24 cellular contexts compared by ENCODE assay signal in the genomic region with DNA sequence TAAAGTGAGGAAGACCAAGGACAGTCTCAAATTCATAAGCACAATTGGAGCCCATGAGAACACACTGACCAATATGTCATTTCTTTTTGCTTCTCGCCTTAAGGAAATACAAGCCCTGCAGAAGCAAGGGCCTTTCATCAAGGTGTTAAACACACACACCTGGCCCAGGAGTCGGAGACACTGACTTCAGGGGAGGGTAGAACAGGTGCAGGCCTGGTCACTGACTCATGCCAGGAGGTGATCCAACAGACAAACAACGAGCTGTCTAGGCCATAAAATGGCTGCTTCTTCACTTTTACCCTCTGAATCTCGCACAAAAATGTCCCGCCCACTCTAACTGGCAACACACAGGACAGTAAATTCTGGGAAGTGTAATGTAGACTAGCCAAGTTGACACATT.
DNase-seq lines count a peak whose midpoint lies in the region; ATAC-seq, FAIRE-seq and TF ChIP-seq lines count a peak whose summit lies in the region.
"Had no signal": no experiment of that assay in that cellular context is flagged by ENCODE, and none has a peak within 500 bp of the region (broad histone marks: within the 10 kb centered on the region; RNA-seq: fewer than 3 reads in every experiment).

No MANE protein-coding gene starts in this region.

- CTCF ChIA-PET in mammary epithelial cell (lab: Charles Lee; ENCODE audit: low non-redundant PET) = interaction anchor here (0.6 kb wide), 1 partner anchor 65 kb away, joined by 4 read pairs; no protein-coding TSS in a partner anchor

- no peaks in the 10 kb centered on the region for H3K36me3 Mint-ChIP-seq in T-helper 2 cell treated with Interferon-gamma antibody and Interleukin-4, amounts not matched to agents 5 μg/mL and 100 μg/mL, for 36 hours (ENCODE audit: low read depth)

- no peaks in the 10 kb centered on the region for H3K79me2 ChIP-seq in mammary epithelial cell (ENCODE audit: insufficient read depth, low read length)

- H3K4me2 ChIP-seq in mammary epithelial cell (ENCODE audit: insufficient read depth, low read depth, low read length) = no peak overlapping the region
- H3K4me2 ChIP-seq: GM23338 had no signal

- peaks cover 2% of the 10 kb centered on the region for H3K27me3 Mint-ChIP-seq in T-helper 2 cell treated with Interferon-gamma antibody and Interleukin-4, amounts not matched to agents 5 μg/mL and 100 μg/mL, for 36 hours (ENCODE audit: low read depth)

- DNase-seq in DMS53 (lab: John Stamatoyannopoulos, UW) = peak; percentile 91
- no peak for DNase-seq in GM19239 (ENCODE audit: insufficient read length, low spot score)
- peak; percentile 11 for DNase-seq in mammary epithelial cell
- DNase-seq in foreskin keratinocyte = no peak
- no peak for DNase-seq in right lobe of liver
- no peak for DNase-seq in T-helper 2 cell treated with Interferon-gamma antibody and Interleukin-4, amounts not matched to agents 5 μg/mL and 100 μg/mL, for 36 hours (ENCODE audit: low spot score)
- DNase-seq: AML-193; HCEC 1CT; IMR-90; MG63; NCI-H1048; NCI-H1436 treated with DMSO at 0.1 percent for 48 hours; NCI-H2107; NCI-H226; NK-92 treated with Interleukin-12 subunit alpha and Interleukin-12 subunit beta, amount 100 ng/mL, for 24 hours; Right ventricle myocardium superior; SW 1271 had no signal

- no peak overlapping the region for H2AFZ ChIP-seq in mammary epithelial cell (ENCODE audit: low read depth, low read length)
- H2AFZ ChIP-seq: GM23338 had no signal

- ATAC-seq in foreskin keratinocyte (peak; percentile 61), right lobe of liver (no peak), HG03457 (IDR thresholded peaks at IDR 0.05; ENCODE audit: unreplicated experiment) (no peak)
- ATAC-seq: GM23338 had no signal

- H3K27me3 ChIP-seq in mammary epithelial cell (ENCODE audit: insufficient read depth, low read length) (no peaks in the 10 kb centered on the region), foreskin keratinocyte (no peaks in the 10 kb centered on the region), right lobe of liver (no peaks in the 10 kb centered on the region)
- H3K27me3 ChIP-seq: MG63 had no signal

- no peak for TF ChIP-seq POLR2A in right lobe of liver (IDR thresholded peaks at IDR 0.05)

- intact Hi-C loops in mammary epithelial cell (cut with micrococcal nuclease) (no loop called here), right lobe of liver (cut with DNase I) (no loop called here)

- in situ Hi-C loops in mammary epithelial cell (cut with MboI; ENCODE audit: low sequenced_read_pairs in 2 of 2) = no loop called here

- H3K27ac Mint-ChIP-seq in T-helper 2 cell treated with Interferon-gamma antibody and Interleukin-4, amounts not matched to agents 5 μg/mL and 100 μg/mL, for 36 hours = no peak overlapping the region
- H3K27ac Mint-ChIP-seq: GM23338 had no signal

- no peak overlapping the region for H3K4me3 Mint-ChIP-seq in T-helper 2 cell treated with Interferon-gamma antibody and Interleukin-4, amounts not matched to agents 5 μg/mL and 100 μg/mL, for 36 hours
- H3K4me3 Mint-ChIP-seq: GM23338 had no signal

- H3K9ac ChIP-seq in mammary epithelial cell (ENCODE audit: insufficient read depth, low read length) = no peak overlapping the region

- H3K27ac ChIP-seq in mammary epithelial cell (ENCODE audit: insufficient read depth, low read depth, low read length) (no peak overlapping the region), foreskin keratinocyte (no peak overlapping the region), right lobe of liver (no peak overlapping the region)
- H3K27ac ChIP-seq: C4-2B, HL-60 had no signal

- H3K9me3 ChIP-seq in mammary epithelial cell (replicated peaks; ENCODE audit: insufficient read depth, low read length) (no peaks in the 10 kb centered on the region), right lobe of liver (no peaks in the 10 kb centered on the region)
- H3K9me3 ChIP-seq: MG63 had no signal

- 50% methylated on average over 4 of the region's 5 CpGs for WGBS in mammary epithelial cell (ENCODE audit: low coverage, missing lambda C conversion rate)
- WGBS in right lobe of liver (ENCODE audit: insufficient coverage, low coverage, low lambda C conversion rate, missing lambda C conversion rate) = 95% methylated on average over 5 of the region's 5 CpGs

- FAIRE-seq in GM19239 (lab: Jason Lieb, UNC) = peak; percentile 8
- FAIRE-seq: G401.6, HTR-8/SVneo, RCC 7860 had no signal

- peaks cover 2% of the 10 kb centered on the region for H3K4me1 Mint-ChIP-seq in T-helper 2 cell treated with Interferon-gamma antibody and Interleukin-4, amounts not matched to agents 5 μg/mL and 100 μg/mL, for 36 hours (ENCODE audit: low read depth)
- H3K4me1 Mint-ChIP-seq: GM23338 had no signal

- H4K20me1 ChIP-seq in mammary epithelial cell (ENCODE audit: insufficient read depth, low read length) = no peaks in the 10 kb centered on the region

- no peaks in the 10 kb centered on the region for H3K9me3 Mint-ChIP-seq in T-helper 2 cell treated with Interferon-gamma antibody and Interleukin-4, amounts not matched to agents 5 μg/mL and 100 μg/mL, for 36 hours
- H3K9me3 Mint-ChIP-seq: GM23338 had no signal

- no peaks in the 10 kb centered on the region for H3K36me3 ChIP-seq in mammary epithelial cell (ENCODE audit: insufficient read depth, low read length)
- H3K36me3 ChIP-seq in right lobe of liver = no peaks in the 10 kb centered on the region
- H3K36me3 ChIP-seq: MG63 had no signal

- H3K4me1 ChIP-seq in mammary epithelial cell (ENCODE audit: insufficient read depth, low read length) (no peaks in the 10 kb centered on the region), foreskin keratinocyte (no peaks in the 10 kb centered on the region), right lobe of liver (no peaks in the 10 kb centered on the region)

- TF ChIP-seq CTCF in mammary epithelial cell (conservative IDR thresholded peaks at IDR 0.05 in 1 of 2, IDR thresholded peaks at IDR 0.05 in 1 of 2; ENCODE audit: extremely low read depth in 1 of 2, insufficient read depth in 1 of 2, low read depth in 1 of 2, low read length in 2 of 2) = no peak
- no peak for TF ChIP-seq CTCF in foreskin keratinocyte (conservative IDR thresholded peaks at IDR 0.05)
- no peak for TF ChIP-seq CTCF in right lobe of liver (IDR thresholded peaks at IDR 0.05)

- dilution Hi-C loops in mammary epithelial cell (cut with HindIII; ENCODE audit: low sequenced_read_pairs) = no loop called here

- BruUV-seq in mammary epithelial cell (replicated peaks; lab: Mats Ljungman, UMichigan) = no TSS peak

- H3K4me3 ChIP-seq in mammary epithelial cell (replicated peaks in 1 of 3; ENCODE audit: insufficient read depth in 1 of 3, low read depth in 2 of 3, low read length in 3 of 3) (no peak overlapping the region), right lobe of liver (no peak overlapping the region)
- H3K4me3 ChIP-seq: GM23338, MG63 had no signal

Comparison
In these comparisons a context has a peak if more than half of its experiments do, and no peak if none do; other contexts are left out.
1. DNase-seq: peak in DMS53 (single experiment) and mammary epithelial cell (single experiment); none in GM19239 (single experiment), foreskin keratinocyte (0 of 2), right lobe of liver (0 of 3) and T-helper 2 cell treated with Interferon-gamma antibody and Interleukin-4, amounts not matched to agents 5 μg/mL and 100 μg/mL, for 36 hours (single experiment).